Comparison of ENCODE assay signal across 8 cellular contexts in genomic region chr2:121648206-121648605, GRCh38. TPM values are rescaled to one million over a fixed set of nuclear protein-coding genes. Genes with fewer than 3 reads are reported as not detected.
A peak's percentile ranks its signal among the peaks of the same experiment; 100 is the strongest.
DNase-seq lines count a peak whose midpoint lies in the region; ATAC-seq, FAIRE-seq and TF ChIP-seq lines count a peak whose summit lies in the region.

No MANE protein-coding gene starts in this region.

- intact Hi-C loops in psoas muscle (cut with DNase I) = loop anchor here (2.0 to 5.0 kb wide), 4 partner anchors 51 to 117 kb away; partner anchors contain the start of gene RNU4ATAC (in 2 of the 2)

- H3K9me3 Mint-ChIP-seq in stimulated activated naive CD8-positive, alpha-beta T cell treated with anti-CD3 and anti-CD28 coated beads, Interleukin-15, Interleukin-2, amounts not matched to agents 100 ng/mL and 50 ng/mL, for 24 hours = no peaks in the 10 kb centered on the region

- H3K36me3 Mint-ChIP-seq in stimulated activated naive CD8-positive, alpha-beta T cell treated with anti-CD3 and anti-CD28 coated beads, Interleukin-15, Interleukin-2, amounts not matched to agents 100 ng/mL and 50 ng/mL, for 24 hours (ENCODE audit: low read depth) = peaks cover 24% of the 10 kb centered on the region

- H3K4me1 Mint-ChIP-seq in stimulated activated naive CD8-positive, alpha-beta T cell treated with anti-CD3 and anti-CD28 coated beads, Interleukin-15, Interleukin-2, amounts not matched to agents 100 ng/mL and 50 ng/mL, for 24 hours (ENCODE audit: low read depth) = peaks cover 69% of the 10 kb centered on the region

- no peak for DNase-seq in stimulated activated naive CD8-positive, alpha-beta T cell treated with anti-CD3 and anti-CD28 coated beads, Interleukin-15, Interleukin-2, amounts not matched to agents 100 U/mL and 50 U/mL, for 24 hours
- DNase-seq in RWPE1 (ENCODE audit: low spot score) (no peak), fibroblast of gingiva (ENCODE audit: low read depth) (peak; percentile 49), psoas muscle (no peak), GM12891 (ENCODE audit: insufficient read length, low spot score) (no peak), NCI-H1694 (lab: John Stamatoyannopoulos, UW) (no peak), NCI-H2196 (lab: John Stamatoyannopoulos, UW; ENCODE audit: unreplicated experiment) (no peak)

- no peaks in the 10 kb centered on the region for H3K27me3 ChIP-seq in psoas muscle (ENCODE audit: insufficient read depth in 3 of 3, low read length in 2 of 3)

- 0 to 1% (median 1%) methylated on average over 9 of the region's 9 CpGs for WGBS in psoas muscle, 3 donors

- ATAC-seq in stimulated activated naive CD8-positive, alpha-beta T cell treated with anti-CD3 and anti-CD28 coated beads, Interleukin-15, Interleukin-2, amounts not matched to agents 100 U/mL and 50 U/mL, for 24 hours = no peak
- peak in 3 of 4 donors; percentile 11 to 45 (median 26) for ATAC-seq in psoas muscle

- peaks cover 60% of the 10 kb centered on the region for H3K4me1 ChIP-seq in psoas muscle

- H3K9me3 ChIP-seq in psoas muscle = no peaks in the 10 kb centered on the region

- H3K27ac ChIP-seq in RWPE1 (peak overlapping the region; percentile 94), psoas muscle (peak overlapping the region; percentile 96)

- TF ChIP-seq POLR2A in GM12891 (IDR thresholded peaks at IDR 0.05; ENCODE audit: low read depth, low read length) = no peak

- no peak for FAIRE-seq in GM12891 (lab: Jason Lieb, UNC)

- H3K4me3 Mint-ChIP-seq in stimulated activated naive CD8-positive, alpha-beta T cell treated with anti-CD3 and anti-CD28 coated beads, Interleukin-15, Interleukin-2, amounts not matched to agents 100 ng/mL and 50 ng/mL, for 24 hours = peak overlapping the region; percentile 96

- CTCF ChIA-PET in RWPE1 (lab: Yijun Ruan, JAX) = interaction anchor here (0.7 to 0.8 kb wide), 2 partner anchors 70 to 117 kb away, joined by 3 read pairs; partner anchors contain the start of gene RNU4ATAC

- H3K27ac Mint-ChIP-seq in stimulated activated naive CD8-positive, alpha-beta T cell treated with anti-CD3 and anti-CD28 coated beads, Interleukin-15, Interleukin-2, amounts not matched to agents 100 ng/mL and 50 ng/mL, for 24 hours = peak overlapping the region; percentile 99

- H3K36me3 ChIP-seq in psoas muscle (ENCODE audit: insufficient read depth in 1 of 2, low read depth in 1 of 2) = peaks cover 0 to 9% of the 10 kb centered on the region in 2 donors

- H3K27me3 Mint-ChIP-seq in stimulated activated naive CD8-positive, alpha-beta T cell treated with anti-CD3 and anti-CD28 coated beads, Interleukin-15, Interleukin-2, amounts not matched to agents 100 ng/mL and 50 ng/mL, for 24 hours = no peaks in the 10 kb centered on the region

- POLR2A ChIA-PET in RWPE1 (lab: Yijun Ruan, JAX; ENCODE audit: low non-redundant PET) = interaction anchor here (0.8 to 1.3 kb wide), 3 partner anchors 51 to 117 kb away, joined by 4 to 7 read pairs (median 6); partner anchors contain the start of gene RNU4ATAC

- no peak for TF ChIP-seq CTCF in RWPE1 (conservative IDR thresholded peaks at IDR 0.05; ENCODE audit: low read depth)
- TF ChIP-seq CTCF in psoas muscle (IDR thresholded peaks at IDR 0.05) = no peak

- peak overlapping the region; percentile 87 for H3K4me3 ChIP-seq in psoas muscle

TF ChIP-seq in GM12891, 5 proteins besides CTCF, POLR2A, EP300 and RAD21:
- TF ChIP-seq POU2F2 (IDR thresholded peaks at IDR 0.05; ENCODE audit: low read depth, low read length) (no peak), SPI1 (IDR thresholded peaks at IDR 0.05; ENCODE audit: low read depth, low read length) (no peak), PAX5 (IDR thresholded peaks at IDR 0.05; ENCODE audit: insufficient read depth, low read length, severe bottlenecking) (no peak)

RNA-seq across cellular contexts. Expression of gene CLASP1, which starts 1.1 kb away (rescaled TPM):
- total RNA-seq in psoas muscle = 10 to 100 TPM; 38.8 to 60.7 (median 50.4) TPM
- 10 to 100 TPM; 11.6 to 27.3 (median 12.3) TPM for polyA plus RNA-seq in psoas muscle
- 18.8 TPM for polyA plus RNA-seq in GM12891 (2012; ENCODE audit: low read depth, missing spikeins)
